ENCODE assay signal across 1 cellular context in genomic region chr1:43968348-43968948, GRCh38.
TF ChIP-seq lines count a peak whose summit lies in the region.

No MANE protein-coding gene starts in this region.

TF ChIP-seq in HepG2, 621 proteins besides CTCF, POLR2A, EP300 and RAD21 (continued from another document and continues in another):
- TF ChIP-seq ZNF407 (CRISPR knock-in tag; IDR thresholded peaks at IDR 0.05; ENCODE audit: not compliant biosample characterization) (no peak), EHMT2 (IDR thresholded peaks at IDR 0.05; ENCODE audit: borderline replicate concordance, low read depth, low read length) (peak; percentile 93), SMAD9 (CRISPR knock-in tag; IDR thresholded peaks at IDR 0.05) (no peak), GATA4 (IDR thresholded peaks at IDR 0.05; ENCODE audit: borderline replicate concordance, low read depth) (no peak), ZNF557 (CRISPR knock-in tag; IDR thresholded peaks at IDR 0.05) (0 out of 2 replicates have a peak, but pooled peaks have one; percentile 42), ZNF724P (CRISPR knock-in tag; IDR thresholded peaks at IDR 0.05; ENCODE audit: borderline replicate concordance) (no peak), CCDC6 (CRISPR knock-in tag; IDR thresholded peaks at IDR 0.05) (no peak), JUND (CRISPR knock-in tag; IDR thresholded peaks at IDR 0.05) (no peak), NCOA1 (CRISPR knock-in tag; IDR thresholded peaks at IDR 0.05) (no peak), ZNF10 (CRISPR knock-in tag; IDR thresholded peaks at IDR 0.05; ENCODE audit: borderline replicate concordance, low read depth) (no peak), ZNF292 (CRISPR knock-in tag; IDR thresholded peaks at IDR 0.05; ENCODE audit: borderline replicate concordance, low read depth) (no peak), GATAD2A (CRISPR knock-in tag; IDR thresholded peaks at IDR 0.05) (no peak), GRHL1 (CRISPR knock-in tag; conservative IDR thresholded peaks at IDR 0.05) (no peak), ZNF451 (CRISPR knock-in tag; IDR thresholded peaks at IDR 0.05) (no peak), MXD3 (CRISPR knock-in tag; IDR thresholded peaks at IDR 0.05) (no peak), ZNF30 (CRISPR knock-in tag; IDR thresholded peaks at IDR 0.05) (no peak), HCFC1 (IDR thresholded peaks at IDR 0.05; ENCODE audit: low read depth, low read length) (no peak), AFF4 (CRISPR knock-in tag; IDR thresholded peaks at IDR 0.05) (no peak), KAT7 (CRISPR knock-in tag; IDR thresholded peaks at IDR 0.05; ENCODE audit: borderline replicate concordance) (no peak), MEIS2 (CRISPR knock-in tag; IDR thresholded peaks at IDR 0.05) (0 out of 2 replicates have a peak, but pooled peaks have one; percentile 39), CEBPG (CRISPR knock-in tag; IDR thresholded peaks at IDR 0.05) (no peak), ETV5 (CRISPR knock-in tag; IDR thresholded peaks at IDR 0.05; ENCODE audit: borderline replicate concordance) (no peak), HMG20B (CRISPR knock-in tag; conservative IDR thresholded peaks at IDR 0.05) (no peak), AHR (CRISPR knock-in tag; IDR thresholded peaks at IDR 0.05) (no peak), TARDBP (CRISPR knock-in tag; IDR thresholded peaks at IDR 0.05) (no peak), IKZF4 (CRISPR knock-in tag; IDR thresholded peaks at IDR 0.05; ENCODE audit: borderline replicate concordance, low read depth, not compliant biosample characterization) (no peak), ZNF441 (CRISPR knock-in tag; IDR thresholded peaks at IDR 0.05; ENCODE audit: borderline replicate concordance) (peak; percentile 35; the same call in 1 of the 2 replicates), DRAP1 (CRISPR knock-in tag; IDR thresholded peaks at IDR 0.05) (no peak), MAF1 (CRISPR knock-in tag; IDR thresholded peaks at IDR 0.05; ENCODE audit: borderline replicate concordance) (no peak)
- TF ChIP-seq, protein P1, sequence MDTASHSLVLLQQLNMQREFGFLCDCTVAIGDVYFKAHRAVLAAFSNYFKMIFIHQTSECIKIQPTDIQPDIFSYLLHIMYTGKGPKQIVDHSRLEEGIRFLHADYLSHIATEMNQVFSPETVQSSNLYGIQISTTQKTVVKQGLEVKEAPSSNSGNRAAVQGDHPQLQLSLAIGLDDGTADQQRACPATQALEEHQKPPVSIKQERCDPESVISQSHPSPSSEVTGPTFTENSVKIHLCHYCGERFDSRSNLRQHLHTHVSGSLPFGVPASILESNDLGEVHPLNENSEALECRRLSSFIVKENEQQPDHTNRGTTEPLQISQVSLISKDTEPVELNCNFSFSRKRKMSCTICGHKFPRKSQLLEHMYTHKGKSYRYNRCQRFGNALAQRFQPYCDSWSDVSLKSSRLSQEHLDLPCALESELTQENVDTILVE (CRISPR knock-in tag; IDR thresholded peaks at IDR 0.05): 0 out of 2 replicates have a peak, but pooled peaks have one; percentile 29
- TF ChIP-seq, protein P2, sequence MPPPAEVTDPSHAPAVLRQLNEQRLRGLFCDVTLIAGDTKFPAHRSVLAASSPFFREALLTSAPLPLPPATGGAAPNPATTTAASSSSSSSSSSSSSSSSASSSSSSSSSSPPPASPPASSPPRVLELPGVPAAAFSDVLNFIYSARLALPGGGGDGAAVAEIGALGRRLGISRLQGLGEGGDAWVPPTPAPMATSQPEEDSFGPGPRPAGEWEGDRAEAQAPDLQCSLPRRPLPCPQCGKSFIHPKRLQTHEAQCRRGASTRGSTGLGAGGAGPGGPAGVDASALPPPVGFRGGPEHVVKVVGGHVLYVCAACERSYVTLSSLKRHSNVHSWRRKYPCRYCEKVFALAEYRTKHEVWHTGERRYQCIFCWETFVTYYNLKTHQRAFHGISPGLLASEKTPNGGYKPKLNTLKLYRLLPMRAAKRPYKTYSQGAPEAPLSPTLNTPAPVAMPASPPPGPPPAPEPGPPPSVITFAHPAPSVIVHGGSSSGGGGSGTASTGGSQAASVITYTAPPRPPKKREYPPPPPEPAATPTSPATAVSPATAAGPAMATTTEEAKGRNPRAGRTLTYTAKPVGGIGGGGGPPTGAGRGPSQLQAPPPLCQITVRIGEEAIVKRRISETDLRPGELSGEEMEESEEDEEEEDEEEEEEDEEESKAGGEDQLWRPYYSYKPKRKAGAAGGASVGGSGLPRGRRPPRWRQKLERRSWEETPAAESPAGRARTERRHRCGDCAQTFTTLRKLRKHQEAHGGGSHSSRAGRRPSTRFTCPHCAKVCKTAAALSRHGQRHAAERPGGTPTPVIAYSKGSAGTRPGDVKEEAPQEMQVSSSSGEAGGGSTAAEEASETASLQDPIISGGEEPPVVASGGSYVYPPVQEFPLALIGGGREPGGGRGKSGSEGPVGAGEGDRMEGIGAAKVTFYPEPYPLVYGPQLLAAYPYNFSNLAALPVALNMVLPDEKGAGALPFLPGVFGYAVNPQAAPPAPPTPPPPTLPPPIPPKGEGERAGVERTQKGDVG (CRISPR knock-in tag; IDR thresholded peaks at IDR 0.05; ENCODE audit: borderline replicate concordance): no peak
- TF ChIP-seq, protein P3, sequence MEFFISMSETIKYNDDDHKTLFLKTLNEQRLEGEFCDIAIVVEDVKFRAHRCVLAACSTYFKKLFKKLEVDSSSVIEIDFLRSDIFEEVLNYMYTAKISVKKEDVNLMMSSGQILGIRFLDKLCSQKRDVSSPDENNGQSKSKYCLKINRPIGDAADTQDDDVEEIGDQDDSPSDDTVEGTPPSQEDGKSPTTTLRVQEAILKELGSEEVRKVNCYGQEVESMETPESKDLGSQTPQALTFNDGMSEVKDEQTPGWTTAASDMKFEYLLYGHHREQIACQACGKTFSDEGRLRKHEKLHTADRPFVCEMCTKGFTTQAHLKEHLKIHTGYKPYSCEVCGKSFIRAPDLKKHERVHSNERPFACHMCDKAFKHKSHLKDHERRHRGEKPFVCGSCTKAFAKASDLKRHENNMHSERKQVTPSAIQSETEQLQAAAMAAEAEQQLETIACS (CRISPR knock-in tag; IDR thresholded peaks at IDR 0.05): no peak
